ENCODE assay signal across 25 cellular contexts in genomic region chr4:125398263-125398662, GRCh38.
"Had no signal": no experiment of that assay in that cellular context is flagged by ENCODE, and none has a peak within 500 bp of the region (broad histone marks: within the 10 kb centered on the region; RNA-seq: fewer than 3 reads in every experiment).

No MANE protein-coding gene starts in this region.

- ATAC-seq: activated CD8-positive, alpha-beta memory T cell treated with anti-CD3 and anti-CD28 coated beads, Interleukin-2, amount 10 ng/mL, durations not matched to agents 7 days and 5 days; activated CD8-positive, alpha-beta T cell treated with anti-CD3 and anti-CD28 coated beads for 36 hours; esophagus mucosa; left lobe of liver; naive thymus-derived CD8-positive, alpha-beta T cell; stimulated activated naive B cell treated with anti-CD40 and anti-IgM and Interleukin-4, amounts not matched to agents 10 μg/mL and 1 μg/mL and 100 μg/mL, for 72 hours had no signal

- H3K4me1 ChIP-seq: testis had no signal

- H3K27ac ChIP-seq: testis, WERI-Rb-1 had no signal

- DNase-seq: activated CD4-positive, alpha-beta T cell treated with anti-CD3 and anti-CD28 coated beads, Interleukin-2, amount 10 ng/mL, durations not matched to agents 7 days and 5 days; activated CD4-positive, CD25-positive, alpha-beta regulatory T cell treated with anti-CD3 and anti-CD28 coated beads, Interleukin-2, amount 50 U/mL, for 72 hours; activated CD8-positive, alpha-beta memory T cell treated with anti-CD3 and anti-CD28 coated beads, Interleukin-2, amount 10 ng/mL, durations not matched to agents 7 days and 5 days; activated CD8-positive, alpha-beta T cell treated with anti-CD3 and anti-CD28 coated beads for 36 hours; activated effector memory CD4-positive, alpha-beta T cell treated with anti-CD3 and anti-CD28 coated beads, Interleukin-2, amount 50 U/mL, for 16 hours; activated naive CD4-positive, alpha-beta T cell treated with anti-CD3 and anti-CD28 coated beads, Interleukin-2, amount 10 ng/mL, durations not matched to agents 7 days and 5 days; activated T-cell treated with anti-CD3 and anti-CD28 coated beads for 4 hours; anterior cingulate cortex; effector memory CD4-positive, alpha-beta T cell; foreskin melanocyte; naive thymus-derived CD8-positive, alpha-beta T cell; nucleus accumbens; stimulated activated CD4-positive, alpha-beta T cell treated with anti-CD3 and anti-CD28 coated beads, Interleukin-2, amount 100 ng/mL, for 48 hours; stimulated activated CD8-positive, alpha-beta memory T cell treated with anti-CD3 and anti-CD28 coated beads, Interleukin-4, amount 100 ng/mL, for 48 hours; stimulated activated naive B cell treated with anti-CD40 and anti-IgM and Interleukin-4, amounts not matched to agents 10 μg/mL and 1 μg/mL and 100 μg/mL, for 72 hours; T-helper 1 cell; testis; upper lobe of left lung; WERI-Rb-1 had no signal

- H3K9me3 ChIP-seq: testis, upper lobe of left lung had no signal

- H3K36me3 ChIP-seq: upper lobe of left lung, WERI-Rb-1 had no signal

- H3K27me3 ChIP-seq: testis, upper lobe of left lung had no signal

- H3K4me3 ChIP-seq: lung, testis, upper lobe of left lung had no signal

- FAIRE-seq: colon, endothelial cell of umbilical vein, TTC549 had no signal
